Comparison of ENCODE assay signal across 33 cellular contexts in the genomic region with DNA sequence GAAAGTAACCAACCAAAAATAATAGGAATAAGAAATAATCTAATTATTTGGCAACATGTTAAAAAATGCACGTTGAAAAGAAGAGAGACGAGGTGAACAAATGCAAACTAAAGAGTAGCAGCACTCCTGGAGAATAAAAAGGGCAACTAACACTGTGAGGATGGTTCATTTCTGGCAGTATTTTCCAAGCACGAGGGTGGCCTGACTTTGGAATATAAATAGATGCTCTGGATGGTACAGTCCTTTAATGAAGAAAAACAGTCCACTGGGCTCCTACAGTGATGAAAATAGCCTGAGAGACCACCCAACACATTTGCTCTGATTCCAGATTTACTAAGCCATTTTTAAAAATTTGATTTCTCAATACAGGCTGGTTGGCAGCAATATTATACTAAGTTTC.
"Had no signal": no experiment of that assay in that cellular context is flagged by ENCODE, and none has a peak within 500 bp of the region (broad histone marks: within the 10 kb centered on the region; RNA-seq: fewer than 3 reads in every experiment).

No MANE protein-coding gene starts in this region.

- ATAC-seq: activated naive CD4-positive, alpha-beta T cell treated with anti-CD3 and anti-CD28 coated beads, Interleukin-2, amount 50 U/mL, for 72 hours; activated naive CD8-positive, alpha-beta T cell treated with anti-CD3 and anti-CD28 coated beads, Interleukin-2, amount 50 U/mL, for 24 hours; activated T-cell treated with anti-CD3 and anti-CD28 coated beads, Interleukin-2, amount 50 U/mL, for 4 hours; activated T-cell treated with anti-CD3 and anti-CD28 coated beads, Interleukin-2, amount 50 U/mL, for 72 hours; activated T-helper 17 cell treated with anti-CD3 and anti-CD28 coated beads, Interleukin-2, amount 50 U/mL, for 72 hours; body of pancreas had no signal

- H3K4me3 ChIP-seq: adrenal gland, ascending aorta, body of pancreas, breast epithelium, cardiac muscle cell had no signal

- H3K27me3 ChIP-seq: adrenal gland, ascending aorta, body of pancreas, brain microvascular endothelial cell, breast epithelium, cardiac muscle cell had no signal

- H3K27ac ChIP-seq: adrenal gland, ascending aorta, body of pancreas, brain microvascular endothelial cell, breast epithelium, cardiac muscle cell had no signal

- DNase-seq: activated effector memory CD4-positive, alpha-beta T cell treated with anti-CD3 and anti-CD28 coated beads, Interleukin-2, amount 50 U/mL, for 16 hours; activated effector memory CD4-positive, alpha-beta T cell treated with Interleukin-2 at 50 U/mL for 16 hours; activated gamma-delta T cell; activated gamma-delta T cell treated with Interleukin-2 at 50 U/mL for 16 hours; activated naive CD4-positive, alpha-beta T cell; activated naive CD4-positive, alpha-beta T cell treated with anti-CD3 and anti-CD28 coated beads for 36 hours; activated naive CD4-positive, alpha-beta T cell treated with anti-CD3 and anti-CD28 coated beads, Interleukin-2, amount 10 ng/mL, durations not matched to agents 7 days and 5 days; activated naive CD4-positive, alpha-beta T cell treated with anti-CD3 and anti-CD28 coated beads, Interleukin-2, amount 50 U/mL, for 16 hours; activated naive CD4-positive, alpha-beta T cell treated with Interleukin-2 at 50 U/mL for 16 hours; activated naive CD8-positive, alpha-beta T cell treated with anti-CD3 and anti-CD28 coated beads for 36 hours; activated naive CD8-positive, alpha-beta T cell treated with anti-CD3 and anti-CD28 coated beads, Interleukin-2, amount 10 ng/mL, durations not matched to agents 7 days and 5 days; activated naive CD8-positive, alpha-beta T cell treated with anti-CD3 and anti-CD28 coated beads, Interleukin-2, amount 50 U/mL, for 24 hours; activated T-cell treated with anti-CD3 and anti-CD28 coated beads for 4 hours; activated T-cell treated with anti-CD3 and anti-CD28 coated beads, Interleukin-2, amount 50 U/mL, for 1 hour; activated T-cell treated with anti-CD3 and anti-CD28 coated beads, Interleukin-2, amount 50 U/mL, for 24 hours; activated T-cell treated with anti-CD3 and anti-CD28 coated beads, Interleukin-2, amount 50 U/mL, for 4 hours; activated T-cell treated with anti-CD3 and anti-CD28 coated beads, Interleukin-2, amount 50 U/mL, for 48 hours; activated T-cell treated with anti-CD3 and anti-CD28 coated beads, Interleukin-2, amount 50 U/mL, for 72 hours; adrenal gland; amniotic stem cell; amygdala; anterior cingulate cortex; aorta; body of pancreas; brain microvascular endothelial cell; caudate nucleus; central memory CD4-positive, alpha-beta T cell; cerebellar nuclear complex had no signal

- H3K36me3 ChIP-seq: adrenal gland, ascending aorta, brain microvascular endothelial cell, breast epithelium, cardiac muscle cell had no signal

- H3K4me1 ChIP-seq: adrenal gland, ascending aorta, body of pancreas, breast epithelium had no signal

- H3K9me3 ChIP-seq: adrenal gland, ascending aorta, body of pancreas, breast epithelium had no signal
